In genomic region chr3:81909756-81910155, GRCh38 we compare ENCODE assay signal across 20 cellular contexts.
"Had no signal": no experiment of that assay in that cellular context is flagged by ENCODE, and none has a peak within 500 bp of the region (broad histone marks: within the 10 kb centered on the region; RNA-seq: fewer than 3 reads in every experiment).

No MANE protein-coding gene starts in this region.

- H3K4me1 ChIP-seq: body of pancreas had no signal

- H3K4me1 Mint-ChIP-seq: activated CD4-positive, alpha-beta memory T cell treated with anti-CD3 and anti-CD28 coated beads, Interleukin-2, amount 10 ng/mL, durations not matched to agents 7 days and 5 days; activated CD4-positive, alpha-beta T cell treated with anti-CD3 and anti-CD28 coated beads for 36 hours; activated naive CD4-positive, alpha-beta T cell treated with anti-CD3 and anti-CD28 coated beads, Interleukin-2, amount 10 ng/mL, durations not matched to agents 7 days and 5 days; activated naive CD8-positive, alpha-beta T cell treated with anti-CD3 and anti-CD28 coated beads for 36 hours; activated T-helper 17 cell treated with anti-CD3 and anti-CD28 coated beads, Interleukin-2, amount 50 U/mL, for 72 hours had no signal

- FAIRE-seq: bronchial epithelial cell, RCC 7860 had no signal

- H3K4me3 Mint-ChIP-seq: activated CD4-positive, alpha-beta memory T cell treated with anti-CD3 and anti-CD28 coated beads, Interleukin-2, amount 10 ng/mL, durations not matched to agents 7 days and 5 days; activated CD4-positive, alpha-beta T cell treated with anti-CD3 and anti-CD28 coated beads for 36 hours; activated naive CD4-positive, alpha-beta T cell treated with anti-CD3 and anti-CD28 coated beads, Interleukin-2, amount 10 ng/mL, durations not matched to agents 7 days and 5 days; activated naive CD8-positive, alpha-beta T cell treated with anti-CD3 and anti-CD28 coated beads for 36 hours; activated T-helper 17 cell treated with anti-CD3 and anti-CD28 coated beads, Interleukin-2, amount 50 U/mL, for 72 hours had no signal

- H3K36me3 ChIP-seq: WERI-Rb-1 had no signal

- H3K27ac ChIP-seq: body of pancreas, WERI-Rb-1 had no signal

- H3K27me3 ChIP-seq: body of pancreas had no signal

- H3K9me3 ChIP-seq: body of pancreas had no signal

- ATAC-seq: activated T-helper 17 cell treated with anti-CD3 and anti-CD28 coated beads, Interleukin-2, amount 50 U/mL, for 72 hours; body of pancreas; K562 had no signal

- H3K27ac Mint-ChIP-seq: activated CD4-positive, alpha-beta memory T cell treated with anti-CD3 and anti-CD28 coated beads, Interleukin-2, amount 10 ng/mL, durations not matched to agents 7 days and 5 days; activated CD4-positive, alpha-beta T cell treated with anti-CD3 and anti-CD28 coated beads for 36 hours; activated naive CD4-positive, alpha-beta T cell treated with anti-CD3 and anti-CD28 coated beads, Interleukin-2, amount 10 ng/mL, durations not matched to agents 7 days and 5 days; activated naive CD8-positive, alpha-beta T cell treated with anti-CD3 and anti-CD28 coated beads for 36 hours; activated T-helper 17 cell treated with anti-CD3 and anti-CD28 coated beads, Interleukin-2, amount 50 U/mL, for 72 hours had no signal

- H3K27me3 Mint-ChIP-seq: activated CD4-positive, alpha-beta memory T cell treated with anti-CD3 and anti-CD28 coated beads, Interleukin-2, amount 10 ng/mL, durations not matched to agents 7 days and 5 days; activated naive CD4-positive, alpha-beta T cell treated with anti-CD3 and anti-CD28 coated beads, Interleukin-2, amount 10 ng/mL, durations not matched to agents 7 days and 5 days had no signal

- H3K9me3 Mint-ChIP-seq: activated CD4-positive, alpha-beta memory T cell treated with anti-CD3 and anti-CD28 coated beads, Interleukin-2, amount 10 ng/mL, durations not matched to agents 7 days and 5 days; activated naive CD4-positive, alpha-beta T cell treated with anti-CD3 and anti-CD28 coated beads, Interleukin-2, amount 10 ng/mL, durations not matched to agents 7 days and 5 days; activated naive CD8-positive, alpha-beta T cell treated with anti-CD3 and anti-CD28 coated beads for 36 hours; activated T-helper 17 cell treated with anti-CD3 and anti-CD28 coated beads, Interleukin-2, amount 50 U/mL, for 72 hours had no signal

- H3K4me3 ChIP-seq: body of pancreas, K562 had no signal

- DNase-seq: activated CD4-positive, alpha-beta memory T cell treated with anti-CD3 and anti-CD28 coated beads, Interleukin-2, amount 10 ng/mL, durations not matched to agents 7 days and 5 days; activated CD4-positive, alpha-beta T cell treated with anti-CD3 and anti-CD28 coated beads, Interleukin-2, amount 50 U/mL, for 1 hour; activated gamma-delta T cell; activated T-cell treated with anti-CD3 and anti-CD28 coated beads, Interleukin-2, amount 50 U/mL, for 48 hours; central memory CD4-positive, alpha-beta T cell; NCI-H1417 treated with DMSO at 0.1 percent for 48 hours; NCI-H1694; NCI-H2029; NCI-H2107; NCI-H526 treated with DMSO at 0.1 percent for 48 hours; SHP77 treated with DMSO at 0.1 percent for 48 hours had no signal

- H3K36me3 Mint-ChIP-seq: activated naive CD4-positive, alpha-beta T cell treated with anti-CD3 and anti-CD28 coated beads, Interleukin-2, amount 10 ng/mL, durations not matched to agents 7 days and 5 days; activated naive CD8-positive, alpha-beta T cell treated with anti-CD3 and anti-CD28 coated beads for 36 hours had no signal
